Comparison of ENCODE assay signal across 23 cellular contexts in the genomic region with DNA sequence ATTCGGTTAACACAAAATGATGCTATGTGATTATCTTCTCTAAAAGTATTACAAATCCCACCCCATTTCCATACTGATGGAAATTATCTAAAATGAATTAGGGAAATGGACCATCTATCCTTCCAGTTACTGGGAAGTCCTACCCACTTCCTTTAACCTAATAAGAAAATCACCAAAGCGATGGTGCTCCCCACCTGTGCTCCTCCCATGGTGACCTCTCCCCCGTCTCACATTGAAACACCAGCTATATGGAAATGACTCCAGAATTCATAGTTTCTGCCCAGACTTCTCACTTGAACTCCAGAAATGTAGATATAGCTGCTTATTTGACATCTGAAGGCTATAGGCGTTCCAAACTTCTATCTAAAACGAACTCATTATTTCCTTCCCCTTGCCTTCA. TPM values are rescaled to one million over a fixed set of nuclear protein-coding genes. Genes with fewer than 3 reads are reported as not detected.
"Had no signal": no experiment of that assay in that cellular context is flagged by ENCODE, and none has a peak within 500 bp of the region (broad histone marks: within the 10 kb centered on the region; RNA-seq: fewer than 3 reads in every experiment).

No MANE protein-coding gene starts in this region.

- H3K9me3 ChIP-seq: SJSA1 had no signal

- H3K36me3 ChIP-seq: SJSA1 had no signal

- H3K4me1 ChIP-seq: SJSA1 had no signal

- H3K4me3 ChIP-seq: MG63, SJSA1, SK-N-MC had no signal

- H3K27ac ChIP-seq: SJSA1, SK-N-MC had no signal

- H3K27me3 ChIP-seq: MG63, SJSA1 had no signal

- DNase-seq: Karpas-422, KG1, MG63, NCI-H1092, NCI-H1105 treated with DMSO at 0.1 percent for 48 hours, NCI-H1417 treated with DMSO at 0.1 percent for 48 hours, NCI-H146, NCI-H1694 treated with DMSO at 0.1 percent for 48 hours, NCI-H1930, NCI-H2081, NCI-H2107, NCI-H2227 treated with DMSO at 0.1 percent for 48 hours, NCI-H524, NCI-H526 treated with DMSO at 0.1 percent for 48 hours, NCI-H748 treated with DMSO at 0.1 percent for 48 hours, Right ventricle myocardium superior, RPMI8226, SIG-M5, SW 1271 had no signal

RNA-seq across cellular contexts. Expression of a gene that starts 48.5 kb away (rescaled TPM):
- total RNA-seq: HT1080, NCI-H460, Right ventricle myocardium superior, SJSA1 had no signal
